ENCODE assay signal across 9 cellular contexts in genomic region chr9:137138701-137139467, GRCh38. TPM values are rescaled to one million over a fixed set of nuclear protein-coding genes. Genes with fewer than 3 reads are reported as not detected.
DNase-seq lines count a peak whose midpoint lies in the region; ATAC-seq, FAIRE-seq and TF ChIP-seq lines count a peak whose summit lies in the region.
"Had no signal": no experiment of that assay in that cellular context is flagged by ENCODE, and none has a peak within 500 bp of the region (broad histone marks: within the 10 kb centered on the region; RNA-seq: fewer than 3 reads in every experiment).

Gene GRIN1 (plus strand): TSS chr9:137139154. CDS start chr9:137139487, 333 bp downstream.

- H2BK120ac ChIP-seq in H1 (replicated peaks; ENCODE audit: low read depth, low read length) = no peak within 1 kb of the TSS

- no peaks in the 10 kb centered on the region for H3K79me2 ChIP-seq in H1 (ENCODE audit: control insufficient read depth in 1 of 2, insufficient read depth in 2 of 2, low read length in 2 of 2)
- H3K79me2 ChIP-seq: parathyroid adenoma had no signal

- 19% methylated on average over 44 of the region's 105 CpGs; no CpG with 5 or more reads in 1 of the 2 experiments for WGBS in H1 (ENCODE audit: extremely low coverage in 1 of 2, insufficient coverage in 1 of 2, insufficient read length in 1 of 2, insufficient replicate concordance in 2 of 2, low coverage in 1 of 2, low lambda C conversion rate in 2 of 2, missing lambda C conversion rate in 1 of 2), 2 experiments

- no peaks in the 10 kb centered on the region for H3K9me3 ChIP-seq in CD4-positive, alpha-beta T cell (ENCODE audit: control insufficient read depth, low read length)
- H3K9me3 ChIP-seq in H1 (ENCODE audit: insufficient read depth in 2 of 2, low read depth in 1 of 2, low read length in 1 of 2) = no peaks in the 10 kb centered on the region

- peak within 1 kb of the TSS; percentile 14; the same call in 1 of the 2 replicates for H4K8ac ChIP-seq in H1 (ENCODE audit: extremely low read depth, insufficient read depth, low read length)

- no peak within 1 kb of the TSS for H2BK5ac ChIP-seq in H1 (ENCODE audit: low read depth, low read length)

- H4K91ac ChIP-seq in H1 (replicated peaks; ENCODE audit: insufficient read length, low read length) = no peak within 1 kb of the TSS

- peaks cover 0 to 14% (median 11%) of the 10 kb centered on the region in 4 experiments; a peak in 6 of 7 replicates for H3K4me1 ChIP-seq in H1 (replicated peaks in 1 of 4; ENCODE audit: control insufficient read depth in 3 of 4, insufficient read depth in 4 of 4, low read length in 3 of 4)
- H3K4me1 ChIP-seq: parathyroid adenoma had no signal

- no peaks in the 10 kb centered on the region for H3K9me3 Mint-ChIP-seq in CD4-positive, alpha-beta T cell
- H3K9me3 Mint-ChIP-seq in naive B cell = no peaks in the 10 kb centered on the region

- H3K4me3 Mint-ChIP-seq in CD4-positive, alpha-beta T cell = no peak within 1 kb of the TSS
- H3K4me3 Mint-ChIP-seq in naive B cell = peak within 1 kb of the TSS in 3 of 8 donors; percentile 20 to 65 (median 62)

- no peak within 1 kb of the TSS for H2AK5ac ChIP-seq in H1 (ENCODE audit: low read depth, low read length)

- H3K4me2 ChIP-seq in H1 (ENCODE audit: insufficient read depth in 1 of 2, low read depth in 2 of 2, low read length in 2 of 2) = peak within 1 kb of the TSS; percentile 61 to 85

- ATAC-seq in CD4-positive, alpha-beta T cell (ENCODE audit: poor library complexity) = peak; percentile 86
- peak; percentile 51 to 60 for ATAC-seq in naive B cell (ENCODE audit: low read depth in 2 of 2)
- no peak for ATAC-seq in HG02623 (IDR thresholded peaks at IDR 0.05; ENCODE audit: unreplicated experiment)

- CTCF ChIA-PET in CD4-positive, alpha-beta T cell (lab: Charles Lee) = no interaction called here
- CTCF ChIA-PET in H1 (lab: Charles Lee; ENCODE audit: partially characterized antibody) = interaction anchor here (0.6 to 4.5 kb wide), 16 partner anchors 9 to 388 kb away, joined by 3 to 24 read pairs (median 4); partner anchors contain the start of gene RNF224

- H3K56ac ChIP-seq in H1 (replicated peaks; ENCODE audit: insufficient read length, low read depth, low read length) = no peak within 1 kb of the TSS

- no peak within 1 kb of the TSS for H3K23ac ChIP-seq in H1 (ENCODE audit: insufficient read length)

- H2BK12ac ChIP-seq in H1 (ENCODE audit: low read depth, low read length) = no peak within 1 kb of the TSS

- peak in 3 of 10 experiments; percentile 27 to 46 (median 37) for DNase-seq in CD4-positive, alpha-beta T cell
- DNase-seq in NCI-H69 (lab: John Stamatoyannopoulos, UW) (peak; percentile 60), H1 (ENCODE audit: low read depth in 1 of 2, low spot score in 2 of 2) (peak in 1 of 2 experiments; percentile 77), naive B cell (no peak), glomerular visceral epithelial cell (ENCODE audit: extremely low spot score) (no peak), RCC 7860 (ENCODE audit: low spot score) (no peak), SK-N-DZ (ENCODE audit: low spot score) (no peak)

- H3K36me3 ChIP-seq in H1 (ENCODE audit: control insufficient read depth in 2 of 4, insufficient read depth in 4 of 4, low read length in 3 of 4) = no peaks in the 10 kb centered on the region

- TF ChIP-seq CTCF in CD4-positive, alpha-beta T cell (IDR thresholded peaks at IDR 0.05) = no peak
- no peak for TF ChIP-seq CTCF in H1 (IDR thresholded peaks at IDR 0.05; ENCODE audit: control extremely low read depth in 1 of 3, insufficient read depth in 1 of 3, low read depth in 1 of 3, low read length in 3 of 3)

- no peak within 1 kb of the TSS for H4K5ac ChIP-seq in H1 (ENCODE audit: insufficient read length, low read depth, low read length)

- intact Hi-C loops in CD4-positive, alpha-beta T cell (cut with DNase I, micrococcal nuclease) = no loop called here

- H3K4me1 Mint-ChIP-seq in CD4-positive, alpha-beta T cell (ENCODE audit: low read depth) = peaks cover 5% of the 10 kb centered on the region
- H3K4me1 Mint-ChIP-seq in naive B cell = peaks cover 9 to 16% (median 11%) of the 10 kb centered on the region in 3 donors

- H3K27ac Mint-ChIP-seq in CD4-positive, alpha-beta T cell = no peak within 1 kb of the TSS
- peak within 1 kb of the TSS in 3 of 6 donors; percentile 47 to 78 (median 56) for H3K27ac Mint-ChIP-seq in naive B cell

- no peak within 1 kb of the TSS for H2BK20ac ChIP-seq in H1 (ENCODE audit: low read length)

- no peak within 1 kb of the TSS for H3K9ac ChIP-seq in H1 (replicated peaks in 1 of 4; ENCODE audit: extremely low read depth in 1 of 4, low read depth in 3 of 4, low read length in 3 of 4)
- H3K9ac ChIP-seq: parathyroid adenoma had no signal

- no peak within 1 kb of the TSS for H3K27ac ChIP-seq in CD4-positive, alpha-beta T cell (ENCODE audit: low read depth, low read length)
- H3K27ac ChIP-seq in H1 (ENCODE audit: low read depth, low read length) = no peak within 1 kb of the TSS
- H3K27ac ChIP-seq: parathyroid adenoma had no signal

- H2AFZ ChIP-seq in H1 (ENCODE audit: low read length) = no peak within 1 kb of the TSS
- H2AFZ ChIP-seq: parathyroid adenoma had no signal

- H3K18ac ChIP-seq in H1 (ENCODE audit: extremely low read depth, low read length) = no peak within 1 kb of the TSS

- no peak for TF ChIP-seq POLR2A in H1 (IDR thresholded peaks at IDR 0.05; ENCODE audit: control extremely low read depth in 1 of 2, low read depth in 2 of 2, low read length in 2 of 2)

- peak within 1 kb of the TSS in 2 of 4 experiments; percentile 38 to 44; a peak in 4 of 8 replicates for H3K4me3 ChIP-seq in H1 (ENCODE audit: extremely low read depth in 1 of 4, insufficient read depth in 2 of 4, low read depth in 3 of 4, low read length in 4 of 4)

- FAIRE-seq in H1 (lab: Jason Lieb, UNC) (no peak), RCC 7860 (lab: Jason Lieb, UNC) (no peak)

- POLR2A ChIA-PET in CD4-positive, alpha-beta T cell (lab: Charles Lee) = interaction anchor here (2.4 kb wide), 1 partner anchor 9 kb away, joined by 7 read pairs; no protein-coding TSS in a partner anchor
- POLR2A ChIA-PET in H1 (lab: Charles Lee; ENCODE audit: partially characterized antibody) = interaction anchor here (0.6 to 2.4 kb wide), 18 partner anchors 7 to 161 kb away, joined by 3 to 7 read pairs (median 3); partner anchors contain the start of genes NELFB, RNF208 and TUBB4B

- peaks cover 77% of the 10 kb centered on the region for H3K27me3 Mint-ChIP-seq in CD4-positive, alpha-beta T cell
- peaks cover 32 to 80% (median 65%) of the 10 kb centered on the region in 3 donors for H3K27me3 Mint-ChIP-seq in naive B cell

- no peak within 1 kb of the TSS for H3K14ac ChIP-seq in H1 (ENCODE audit: insufficient read length)

- H3K27me3 ChIP-seq in CD4-positive, alpha-beta T cell (ENCODE audit: control insufficient read depth, insufficient read depth, low read length) = peaks cover 75% of the 10 kb centered on the region
- peaks cover 25 to 79% (median 72%) of the 10 kb centered on the region in 4 experiments for H3K27me3 ChIP-seq in H1 (replicated peaks in 1 of 4; ENCODE audit: control insufficient read depth in 3 of 4, extremely low read depth in 1 of 4, insufficient read depth in 3 of 4, low read length in 3 of 4)

- no peak for TF ChIP-seq RAD21 in H1 (IDR thresholded peaks at IDR 0.05 in 1 of 2, conservative IDR thresholded peaks at IDR 0.05 in 1 of 2; ENCODE audit: low read depth in 2 of 2, low read length in 2 of 2)

- H3K23me2 ChIP-seq in H1 (ENCODE audit: low read depth, low read length) = peaks cover 4% of the 10 kb centered on the region; the same call in 1 of the 2 replicates

- no peaks in the 10 kb centered on the region for H3K36me3 Mint-ChIP-seq in CD4-positive, alpha-beta T cell (ENCODE audit: low read depth)
- H3K36me3 Mint-ChIP-seq in naive B cell = peaks cover 0 to 8% of the 10 kb centered on the region in 2 donors

- peaks cover 1 to 18% of the 10 kb centered on the region in 2 experiments for H4K20me1 ChIP-seq in H1 (replicated peaks in 1 of 2; ENCODE audit: control insufficient read depth in 1 of 2, insufficient read depth in 2 of 2, low read length in 2 of 2)

- no peak within 1 kb of the TSS for H3K4ac ChIP-seq in H1 (replicated peaks; ENCODE audit: insufficient read length, low read depth, low read length)

- no peak for TF ChIP-seq EP300 in H1 (IDR thresholded peaks at IDR 0.05; ENCODE audit: borderline replicate concordance in 1 of 2, low read depth in 2 of 2, low read length in 2 of 2)

- H2BK15ac ChIP-seq in H1 (ENCODE audit: low read length) = no peak within 1 kb of the TSS

- 0 out of 2 replicates have a peak, but pooled peaks cover 2% of the 10 kb centered on the region for H3K79me1 ChIP-seq in H1 (ENCODE audit: low read depth, low read length)

TF ChIP-seq in H1, 55 proteins besides CTCF, POLR2A, EP300 and RAD21 (continues in another document):
- TF ChIP-seq POU5F1 (IDR thresholded peaks at IDR 0.05; ENCODE audit: low read depth, low read length) = no peak
- peak; percentile 63 for TF ChIP-seq EZH2 (IDR thresholded peaks at IDR 0.05; ENCODE audit: low read depth, low read length, severe bottlenecking)
- 0 out of 2 replicates have a peak, but pooled peaks have one; percentile 4 for TF ChIP-seq CREB1 (IDR thresholded peaks at IDR 0.05)
- no peak for TF ChIP-seq EGR1 (IDR thresholded peaks at IDR 0.05; ENCODE audit: borderline replicate concordance, low read depth, low read length)
- TF ChIP-seq RNF2 (IDR thresholded peaks at IDR 0.05; ENCODE audit: borderline replicate concordance, low read depth, low read length, missing control alignments, poor library complexity, severe bottlenecking) = peak; percentile 22
- TF ChIP-seq GABPA (IDR thresholded peaks at IDR 0.05; ENCODE audit: borderline replicate concordance, insufficient read depth, low read length) = peak; percentile 58; the same call in 1 of the 2 replicates
- TF ChIP-seq SUZ12 (IDR thresholded peaks at IDR 0.05; ENCODE audit: low read length) = peak; percentile 53; the same call in 1 of the 2 replicates
- TF ChIP-seq ASH2L (IDR thresholded peaks at IDR 0.05; ENCODE audit: low read length) = no peak
- TF ChIP-seq CBX5 (IDR thresholded peaks at IDR 0.05; ENCODE audit: low read depth, low read length) = no peak

RNA-seq across cellular contexts. Expression of gene GRIN1, which starts in this region (rescaled TPM):
- not detected for total RNA-seq in CD4-positive, alpha-beta T cell
- total RNA-seq in H1 (2021; fragmentation: NEBNext Ultra II Directional; extraction: Animal tissue kit (Norgen Biotek cat#: 25700)) = 2.1 TPM in 2 replicates
- polyA plus RNA-seq in H1 (2011; rRNA removed) (0.48 and 1.3 TPM in 2 replicates), naive B cell (ENCODE audit: low read depth in 6 of 6) (not detected)
- polyA plus RNA-seq in H1 (2011; cell fraction: cytosol; rRNA removed) = 1.6 TPM
- polyA plus RNA-seq in H1 (2011; cell fraction: nucleus; rRNA removed) = 9.3 TPM
- polyA plus RNA-seq in H1 (2012, experiment 1 of 2) = 1.1 to 3.2 TPM (median 2.7 TPM) in 4 replicates
- 0.91 TPM for polyA plus RNA-seq in H1 (2012, experiment 2 of 2)
- 2.0 TPM for polyA plus RNA-seq in H1 (2013, experiment 1 of 2)
- 2.1 TPM for polyA plus RNA-seq in H1 (2013, experiment 2 of 2)
- 0.39 and 1.5 TPM in 2 replicates for polyA minus RNA-seq in H1 (2011; rRNA and poly(A)+ RNA removed)
- polyA minus RNA-seq in H1 (2011; cell fraction: cytosol; rRNA and poly(A)+ RNA removed) = not detected
- polyA minus RNA-seq in H1 (2011; cell fraction: nucleus; rRNA and poly(A)+ RNA removed) = 3.2 TPM
- polyA plus RNA-seq in SK-N-DZ (2014; cell fraction: cytosol; rRNA removed) = 0.09 and 0.66 TPM in 2 replicates
- 0.76 and 3.7 TPM in 2 replicates for polyA plus RNA-seq in SK-N-DZ (2014; cell fraction: nucleus; rRNA removed)

Comparison
In these comparisons a context has a peak if more than half of its experiments do, and no peak if none do; other contexts are left out.
1. Peak in ATAC-seq in CD4-positive, alpha-beta T cell; RNA of the gene not detected or under 1 TPM.
2. Peak in ATAC-seq in naive B cell; RNA of the gene not detected or under 1 TPM.